1 cellular context compared by ENCODE assay signal in genomic region chr5:133240425-133241091, GRCh38.
TF ChIP-seq lines count a peak whose summit lies in the region.

No MANE protein-coding gene starts in this region.

TF ChIP-seq in GM12878, 131 proteins besides CTCF, POLR2A, EP300 and RAD21 (continued from another document):
- TF ChIP-seq BCL3 (IDR thresholded peaks at IDR 0.05; ENCODE audit: borderline replicate concordance, insufficient read depth, low read depth, low read length, poor library complexity, severe bottlenecking): peak; percentile 56
- TF ChIP-seq HSF1 (IDR thresholded peaks at IDR 0.05; ENCODE audit: low read depth, low read length): no peak
- TF ChIP-seq SUPT20H (IDR thresholded peaks at IDR 0.05; ENCODE audit: borderline replicate concordance, control insufficient read depth, low read depth, low read length): no peak
- TF ChIP-seq HDAC2 (IDR thresholded peaks at IDR 0.05): no peak
- peak; percentile 83 for TF ChIP-seq DPF2 (IDR thresholded peaks at IDR 0.05)
- TF ChIP-seq NR2F1 (conservative IDR thresholded peaks at IDR 0.05): peak; percentile 82
- TF ChIP-seq IKZF2 (IDR thresholded peaks at IDR 0.05): peak; percentile 80 to 89; a peak in 3 of 4 replicates
- TF ChIP-seq IRF4 (IDR thresholded peaks at IDR 0.05; ENCODE audit: low read depth, low read length): peak; percentile 80
- peak; percentile 77; the same call in 1 of the 3 replicates for TF ChIP-seq POU2F2 (IDR thresholded peaks at IDR 0.05; ENCODE audit: borderline replicate concordance, low read depth, low read length)
- peak; percentile 23; the same call in 1 of the 2 replicates for TF ChIP-seq USF2 (IDR thresholded peaks at IDR 0.05; ENCODE audit: borderline replicate concordance, low read depth, low read length)
TF ChIP-seq in GM12878: peak in this region for 43.
